2 cellular contexts compared by ENCODE assay signal in the genomic region with DNA sequence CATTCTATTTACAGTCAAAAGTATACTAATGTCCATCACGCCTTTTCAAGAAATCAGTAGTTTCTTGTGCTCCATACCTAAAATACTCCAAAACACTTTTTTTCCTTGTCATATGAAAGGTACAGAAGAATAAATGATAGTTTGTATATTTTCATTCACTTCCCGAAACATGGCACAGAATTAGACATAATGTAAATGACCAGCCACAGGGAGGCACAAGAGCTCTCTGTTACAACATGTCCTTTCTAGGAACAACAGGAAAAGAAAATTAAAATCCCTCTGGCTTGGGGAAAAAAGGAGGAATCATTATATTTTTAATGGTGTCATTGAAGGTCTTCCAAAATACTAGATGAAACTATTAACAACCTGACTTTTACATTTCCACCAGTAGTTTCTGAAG.
TF ChIP-seq lines count a peak whose summit lies in the region.

No MANE protein-coding gene starts in this region.

TF ChIP-seq in A549, 52 proteins besides CTCF, POLR2A, EP300 and RAD21:
- TF ChIP-seq RFX5 (IDR thresholded peaks at IDR 0.05) (no peak), RCOR1 (IDR thresholded peaks at IDR 0.05; ENCODE audit: low read depth, low read length) (no peak), HES2 (IDR thresholded peaks at IDR 0.05) (no peak), JUN (IDR thresholded peaks at IDR 0.05) (no peak), JUNB (IDR thresholded peaks at IDR 0.05) (no peak)

TF ChIP-seq in HCT116, 20 proteins besides CTCF, POLR2A, EP300 and RAD21:
- no peak for TF ChIP-seq TCF7L2 (IDR thresholded peaks at IDR 0.05; ENCODE audit: borderline replicate concordance, extremely low read depth, insufficient read depth, insufficient read length)
